In genomic region chr9:35993976-35994720, GRCh38 we compare ENCODE assay signal across 24 cellular contexts. TPM values are rescaled to one million over a fixed set of nuclear protein-coding genes. Genes with fewer than 3 reads are reported as not detected.
"Had no signal": no experiment of that assay in that cellular context is flagged by ENCODE, and none has a peak within 500 bp of the region (broad histone marks: within the 10 kb centered on the region; RNA-seq: fewer than 3 reads in every experiment).

No MANE protein-coding gene starts in this region.

- H3K9me3 ChIP-seq: lower lobe of right lung, testis had no signal

- H2AFZ ChIP-seq: parathyroid adenoma had no signal

- H3K36me3 ChIP-seq: ascending aorta, esophagus squamous epithelium, lower lobe of right lung, spleen, upper lobe of left lung had no signal

- FAIRE-seq: endothelial cell of umbilical vein, keratinocyte had no signal

- ATAC-seq: activated CD8-positive, alpha-beta T cell treated with anti-CD3 and anti-CD28 coated beads, Interleukin-2, amount 10 ng/mL, durations not matched to agents 7 days and 5 days; foreskin keratinocyte; lower lobe of right lung; sciatic nerve; stimulated activated memory B cell treated with anti-CD40 and anti-IgM and Interleukin-4, amounts not matched to agents 10 μg/mL and 1 μg/mL and 100 μg/mL, for 72 hours had no signal

- H3K9ac ChIP-seq: parathyroid adenoma had no signal

- H3K4me1 ChIP-seq: ascending aorta, foreskin keratinocyte, parathyroid adenoma, spleen, testis, upper lobe of left lung had no signal

- H3K4me3 ChIP-seq: ascending aorta, esophagus squamous epithelium, lower lobe of right lung, spleen, testis, upper lobe of left lung had no signal

- H3K27me3 ChIP-seq: ascending aorta, testis, upper lobe of left lung had no signal

- H3K27ac ChIP-seq: ascending aorta, esophagus squamous epithelium, foreskin keratinocyte, lower lobe of right lung, parathyroid adenoma, spleen, testis, upper lobe of left lung had no signal

- H3K79me2 ChIP-seq: parathyroid adenoma had no signal

- DNase-seq: activated CD4-positive, alpha-beta T cell treated with anti-CD3 and anti-CD28 coated beads for 48 hours; activated CD4-positive, CD25-positive, alpha-beta regulatory T cell; activated CD8-positive, alpha-beta T cell treated with anti-CD3 and anti-CD28 coated beads, Interleukin-2, amount 10 ng/mL, durations not matched to agents 7 days and 5 days; activated naive CD4-positive, alpha-beta T cell treated with anti-CD3 and anti-CD28 coated beads for 36 hours; activated T-cell treated with anti-CD3 and anti-CD28 coated beads, Interleukin-2, amount 50 U/mL, for 24 hours; dermis blood vessel endothelial cell; effector memory CD4-positive, alpha-beta T cell; esophagus squamous epithelium; foreskin keratinocyte; hippocampal formation; lower lobe of right lung; spleen; stimulated activated CD4-positive, alpha-beta T cell treated with anti-CD3 and anti-CD28 coated beads, Interleukin-4, amount 100 ng/mL, for 4 hours; T1000; testis; upper lobe of left lung had no signal

RNA-seq across cellular contexts. Expression of gene OR2S2, which starts 36.2 kb away (rescaled TPM):
- total RNA-seq: activated CD8-positive, alpha-beta T cell treated with anti-CD3 and anti-CD28 coated beads, Interleukin-2, amount 10 ng/mL, durations not matched to agents 7 days and 5 days; activated naive CD4-positive, alpha-beta T cell treated with anti-CD3 and anti-CD28 coated beads for 36 hours; ascending aorta; cerebellum; dermis blood vessel endothelial cell; endothelial cell of umbilical vein; esophagus squamous epithelium; foreskin keratinocyte; lower lobe of right lung; mesenteric fat pad; sciatic nerve; spleen; testis; upper lobe of left lung had no signal
- polyA plus RNA-seq: endothelial cell of umbilical vein, foreskin keratinocyte, keratinocyte, spleen had no signal
